2 cellular contexts compared by ENCODE assay signal in genomic region chr2:112737544-112738232, GRCh38.
TF ChIP-seq lines count a peak whose summit lies in the region.

No MANE protein-coding gene starts in this region.

TF ChIP-seq in HCT116, 20 proteins besides CTCF, POLR2A, EP300 and RAD21:
- no peak for TF ChIP-seq ZBTB33 (IDR thresholded peaks at IDR 0.05; ENCODE audit: extremely low read depth, insufficient replicate concordance, low read length)
- no peak for TF ChIP-seq CEBPB (IDR thresholded peaks at IDR 0.05; ENCODE audit: low read depth)
- no peak for TF ChIP-seq EZH2phosphoT487 (IDR thresholded peaks at IDR 0.05; ENCODE audit: borderline replicate concordance)
- TF ChIP-seq SIN3A (IDR thresholded peaks at IDR 0.05; ENCODE audit: low read depth), result no peak
- no peak for TF ChIP-seq ZFX (IDR thresholded peaks at IDR 0.05)
- TF ChIP-seq CBX3 (IDR thresholded peaks at IDR 0.05; ENCODE audit: low read depth), result no peak
- no peak for TF ChIP-seq MAX (IDR thresholded peaks at IDR 0.05)
- no peak for TF ChIP-seq REST (IDR thresholded peaks at IDR 0.05; ENCODE audit: low read depth)
- no peak for TF ChIP-seq TCF7L2 (IDR thresholded peaks at IDR 0.05; ENCODE audit: borderline replicate concordance, extremely low read depth, insufficient read depth, insufficient read length)
- TF ChIP-seq JUND (IDR thresholded peaks at IDR 0.05), result no peak
- no peak for TF ChIP-seq FOSL1 (IDR thresholded peaks at IDR 0.05; ENCODE audit: low read depth)
- TF ChIP-seq YY1 (IDR thresholded peaks at IDR 0.05; ENCODE audit: extremely low read depth, insufficient replicate concordance, low read depth, low read length), result no peak

TF ChIP-seq in SK-N-SH, 30 proteins besides CTCF, POLR2A, EP300 and RAD21 (continued from another document):
- TF ChIP-seq FOXJ3 (CRISPR knock-in tag; IDR thresholded peaks at IDR 0.05) (no peak), PBX3 (IDR thresholded peaks at IDR 0.05) (no peak), USF2 (IDR thresholded peaks at IDR 0.05; ENCODE audit: borderline replicate concordance, low read depth, low read length) (no peak), GABPA (IDR thresholded peaks at IDR 0.05; ENCODE audit: low read depth) (no peak), NFIC (IDR thresholded peaks at IDR 0.05; ENCODE audit: borderline replicate concordance) (no peak)
